Comparison of ENCODE assay signal across 2 cellular contexts in the genomic region with DNA sequence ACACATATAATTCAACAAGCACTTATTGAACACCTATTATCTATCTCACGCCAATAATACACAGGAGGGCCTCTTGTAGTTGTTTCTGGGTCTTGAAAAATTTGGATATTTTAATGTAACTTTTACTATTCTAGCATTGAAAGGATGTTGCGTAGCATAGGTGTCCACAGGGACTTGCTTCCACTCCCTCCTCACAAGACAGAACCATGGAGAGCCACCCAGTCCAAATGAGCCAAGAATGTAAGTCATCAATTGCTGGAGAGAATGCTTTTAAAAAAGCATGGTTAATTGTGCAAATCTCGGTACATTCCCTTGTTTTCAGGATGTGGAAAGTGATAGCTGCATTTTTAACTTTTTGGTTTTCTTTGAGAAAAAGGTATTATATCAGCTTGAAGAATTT.
TF ChIP-seq lines count a peak whose summit lies in the region.

No MANE protein-coding gene starts in this region.

TF ChIP-seq in SK-N-SH, 30 proteins besides CTCF, POLR2A, EP300 and RAD21 (continued from another document):
- TF ChIP-seq, protein P1, sequence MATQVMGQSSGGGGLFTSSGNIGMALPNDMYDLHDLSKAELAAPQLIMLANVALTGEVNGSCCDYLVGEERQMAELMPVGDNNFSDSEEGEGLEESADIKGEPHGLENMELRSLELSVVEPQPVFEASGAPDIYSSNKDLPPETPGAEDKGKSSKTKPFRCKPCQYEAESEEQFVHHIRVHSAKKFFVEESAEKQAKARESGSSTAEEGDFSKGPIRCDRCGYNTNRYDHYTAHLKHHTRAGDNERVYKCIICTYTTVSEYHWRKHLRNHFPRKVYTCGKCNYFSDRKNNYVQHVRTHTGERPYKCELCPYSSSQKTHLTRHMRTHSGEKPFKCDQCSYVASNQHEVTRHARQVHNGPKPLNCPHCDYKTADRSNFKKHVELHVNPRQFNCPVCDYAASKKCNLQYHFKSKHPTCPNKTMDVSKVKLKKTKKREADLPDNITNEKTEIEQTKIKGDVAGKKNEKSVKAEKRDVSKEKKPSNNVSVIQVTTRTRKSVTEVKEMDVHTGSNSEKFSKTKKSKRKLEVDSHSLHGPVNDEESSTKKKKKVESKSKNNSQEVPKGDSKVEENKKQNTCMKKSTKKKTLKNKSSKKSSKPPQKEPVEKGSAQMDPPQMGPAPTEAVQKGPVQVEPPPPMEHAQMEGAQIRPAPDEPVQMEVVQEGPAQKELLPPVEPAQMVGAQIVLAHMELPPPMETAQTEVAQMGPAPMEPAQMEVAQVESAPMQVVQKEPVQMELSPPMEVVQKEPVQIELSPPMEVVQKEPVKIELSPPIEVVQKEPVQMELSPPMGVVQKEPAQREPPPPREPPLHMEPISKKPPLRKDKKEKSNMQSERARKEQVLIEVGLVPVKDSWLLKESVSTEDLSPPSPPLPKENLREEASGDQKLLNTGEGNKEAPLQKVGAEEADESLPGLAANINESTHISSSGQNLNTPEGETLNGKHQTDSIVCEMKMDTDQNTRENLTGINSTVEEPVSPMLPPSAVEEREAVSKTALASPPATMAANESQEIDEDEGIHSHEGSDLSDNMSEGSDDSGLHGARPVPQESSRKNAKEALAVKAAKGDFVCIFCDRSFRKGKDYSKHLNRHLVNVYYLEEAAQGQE (IDR thresholded peaks at IDR 0.05; ENCODE audit: low read depth, low read length) = 0 out of 2 replicates have a peak, but pooled peaks have one; percentile 68

TF ChIP-seq in SK-N-SH treated with all-trans-retinoic acid at 6 μM for 48 hours, 23 proteins besides CTCF, POLR2A, EP300 and RAD21:
- TF ChIP-seq, protein P2, sequence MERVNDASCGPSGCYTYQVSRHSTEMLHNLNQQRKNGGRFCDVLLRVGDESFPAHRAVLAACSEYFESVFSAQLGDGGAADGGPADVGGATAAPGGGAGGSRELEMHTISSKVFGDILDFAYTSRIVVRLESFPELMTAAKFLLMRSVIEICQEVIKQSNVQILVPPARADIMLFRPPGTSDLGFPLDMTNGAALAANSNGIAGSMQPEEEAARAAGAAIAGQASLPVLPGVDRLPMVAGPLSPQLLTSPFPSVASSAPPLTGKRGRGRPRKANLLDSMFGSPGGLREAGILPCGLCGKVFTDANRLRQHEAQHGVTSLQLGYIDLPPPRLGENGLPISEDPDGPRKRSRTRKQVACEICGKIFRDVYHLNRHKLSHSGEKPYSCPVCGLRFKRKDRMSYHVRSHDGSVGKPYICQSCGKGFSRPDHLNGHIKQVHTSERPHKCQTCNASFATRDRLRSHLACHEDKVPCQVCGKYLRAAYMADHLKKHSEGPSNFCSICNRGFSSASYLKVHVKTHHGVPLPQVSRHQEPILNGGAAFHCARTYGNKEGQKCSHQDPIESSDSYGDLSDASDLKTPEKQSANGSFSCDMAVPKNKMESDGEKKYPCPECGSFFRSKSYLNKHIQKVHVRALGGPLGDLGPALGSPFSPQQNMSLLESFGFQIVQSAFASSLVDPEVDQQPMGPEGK (CRISPR knock-in tag; IDR thresholded peaks at IDR 0.05; ENCODE audit: borderline replicate concordance) = no peak
- TF ChIP-seq ZNF565 (CRISPR knock-in tag; conservative IDR thresholded peaks at IDR 0.05; ENCODE audit: low read depth) = no peak
- TF ChIP-seq SNAI2 (CRISPR knock-in tag; IDR thresholded peaks at IDR 0.05) = no peak
- TF ChIP-seq TOX (CRISPR knock-in tag; IDR thresholded peaks at IDR 0.05; ENCODE audit: borderline replicate concordance) = no peak
- no peak for TF ChIP-seq PPARA (CRISPR knock-in tag; IDR thresholded peaks at IDR 0.05; ENCODE audit: borderline replicate concordance)
- no peak for TF ChIP-seq ESRRG (CRISPR knock-in tag; IDR thresholded peaks at IDR 0.05)
- TF ChIP-seq CSDC2 (CRISPR knock-in tag; IDR thresholded peaks at IDR 0.05) = no peak
- no peak for TF ChIP-seq ZNF8 (CRISPR knock-in tag; IDR thresholded peaks at IDR 0.05)
- no peak for TF ChIP-seq BACH2 (CRISPR knock-in tag; IDR thresholded peaks at IDR 0.05; ENCODE audit: borderline replicate concordance)
- no peak for TF ChIP-seq ZC3H10 (CRISPR knock-in tag; IDR thresholded peaks at IDR 0.05)
TF ChIP-seq in SK-N-SH treated with all-trans-retinoic acid at 6 μM for 48 hours: peak in this region for 0.
